Comparison of ENCODE assay signal across 10 cellular contexts in the genomic region with DNA sequence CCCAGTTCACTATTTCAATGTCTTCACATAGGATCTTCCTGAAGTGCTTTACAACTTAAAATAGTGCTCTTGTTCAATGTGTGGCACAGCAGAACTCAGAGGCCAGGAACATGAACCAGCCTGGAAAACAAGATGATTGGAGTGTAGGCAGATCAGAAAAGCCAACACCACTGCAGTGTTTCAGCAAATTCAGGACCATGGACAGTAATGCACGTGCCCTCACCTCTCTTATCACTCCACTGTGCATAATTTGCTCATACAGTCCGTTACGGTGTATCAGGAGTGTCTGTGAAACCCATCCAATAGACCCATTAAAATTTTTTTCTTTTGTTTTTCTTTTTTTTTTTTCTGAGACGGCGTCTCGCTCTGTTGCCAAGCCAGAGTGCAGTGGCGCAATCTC. TPM values are rescaled to one million over a fixed set of nuclear protein-coding genes. Genes with fewer than 3 reads are reported as not detected.
A peak's percentile ranks its signal among the peaks of the same experiment; 100 is the strongest.
DNase-seq lines count a peak whose midpoint lies in the region; ATAC-seq and TF ChIP-seq lines count a peak whose summit lies in the region.
"Had no signal": no experiment of that assay in that cellular context is flagged by ENCODE, and none has a peak within 500 bp of the region (broad histone marks: within the 10 kb centered on the region; RNA-seq: fewer than 3 reads in every experiment).

No MANE protein-coding gene starts in this region.

- H3K4me1 Mint-ChIP-seq in stimulated activated effector memory CD8-positive, alpha-beta T cell treated with anti-CD3 and anti-CD28 coated beads, Interleukin-12 subunit alpha, Interleukin-12 subunit beta, amount 100 ng/mL, for 72 hours = no peaks in the 10 kb centered on the region
- H3K4me1 Mint-ChIP-seq in CD8-positive, alpha-beta T cell (ENCODE audit: low read depth) = no peaks in the 10 kb centered on the region

- POLR2A ChIA-PET in CD8-positive, alpha-beta T cell (lab: Charles Lee) = no interaction called here

- H3K9ac ChIP-seq in Karpas-422 (ENCODE audit: low read length) = no peak overlapping the region

- no peak for TF ChIP-seq CTCF in CD8-positive, alpha-beta T cell (IDR thresholded peaks at IDR 0.05)

- CTCF ChIA-PET in CD8-positive, alpha-beta T cell (lab: Charles Lee) = no interaction called here

- H3K27ac ChIP-seq in Karpas-422 (ENCODE audit: low read length) (no peak overlapping the region), caudate nucleus (ENCODE audit: low read depth, low read length) (no peak overlapping the region)
- H3K27ac ChIP-seq in CD8-positive, alpha-beta T cell (ENCODE audit: low read depth, low read length) = no peak overlapping the region
- H3K27ac ChIP-seq: Peyer's patch had no signal

- peaks cover 4% of the 10 kb centered on the region for H3K9me3 Mint-ChIP-seq in stimulated activated effector memory CD8-positive, alpha-beta T cell treated with anti-CD3 and anti-CD28 coated beads, Interleukin-12 subunit alpha, Interleukin-12 subunit beta, amount 100 ng/mL, for 72 hours
- peaks cover 4% of the 10 kb centered on the region for H3K9me3 Mint-ChIP-seq in CD8-positive, alpha-beta T cell

- H3K4me3 ChIP-seq in Karpas-422 (ENCODE audit: low read length) = no peak overlapping the region
- H3K4me3 ChIP-seq in CD8-positive, alpha-beta T cell (ENCODE audit: low read depth, low read length) = no peak overlapping the region
- H3K4me3 ChIP-seq: Peyer's patch had no signal

- no peaks in the 10 kb centered on the region for H3K36me3 Mint-ChIP-seq in stimulated activated effector memory CD8-positive, alpha-beta T cell treated with anti-CD3 and anti-CD28 coated beads, Interleukin-12 subunit alpha, Interleukin-12 subunit beta, amount 100 ng/mL, for 72 hours
- H3K36me3 Mint-ChIP-seq in CD8-positive, alpha-beta T cell = no peaks in the 10 kb centered on the region
- H3K36me3 Mint-ChIP-seq: natural killer cell treated with Interleukin-12 subunit alpha and Interleukin-12 subunit beta and Interleukin-15 and Interleukin-18, amount 100 ng/mL, for 72 hours had no signal

- no peaks in the 10 kb centered on the region for H3K9me2 ChIP-seq in Karpas-422 (replicated peaks; ENCODE audit: insufficient read depth, low read length)

- H3K27me3 ChIP-seq in Karpas-422 (ENCODE audit: low read length) = no peaks in the 10 kb centered on the region
- no peaks in the 10 kb centered on the region for H3K27me3 ChIP-seq in CD8-positive, alpha-beta T cell (ENCODE audit: insufficient read depth, low read length)
- H3K27me3 ChIP-seq: Peyer's patch had no signal

- H2AFZ ChIP-seq in Karpas-422 (ENCODE audit: low read length) = no peak overlapping the region

- H3K79me2 ChIP-seq in Karpas-422 (ENCODE audit: low read length) = no peaks in the 10 kb centered on the region

- no peaks in the 10 kb centered on the region for H4K20me1 ChIP-seq in Karpas-422 (ENCODE audit: insufficient read depth, low read depth, low read length)

- ATAC-seq in left lobe of liver (peak; percentile 81), HG02763 (IDR thresholded peaks at IDR 0.05; ENCODE audit: unreplicated experiment) (no peak)
- ATAC-seq in stimulated activated effector memory CD8-positive, alpha-beta T cell treated with anti-CD3 and anti-CD28 coated beads, Interleukin-12 subunit alpha, Interleukin-12 subunit beta, amount 100 ng/mL, for 72 hours = no peak
- ATAC-seq in CD8-positive, alpha-beta T cell = no peak
- ATAC-seq: natural killer cell treated with Interleukin-12 subunit alpha and Interleukin-12 subunit beta and Interleukin-15 and Interleukin-18, amount 100 ng/mL, for 72 hours had no signal

- no peaks in the 10 kb centered on the region for H3K4me1 ChIP-seq in Karpas-422 (ENCODE audit: low read length)
- no peaks in the 10 kb centered on the region for H3K4me1 ChIP-seq in CD8-positive, alpha-beta T cell (ENCODE audit: insufficient read depth, low read length)
- H3K4me1 ChIP-seq: Peyer's patch had no signal

- in situ Hi-C loops in Caki2 (cut with HindIII; ENCODE audit: low pct_unique_long_range_greater_than_20kb, low sequenced_read_pairs) = no loop called here

- no peak overlapping the region for H3K4me2 ChIP-seq in Karpas-422 (ENCODE audit: low read depth, low read length, poor library complexity, severe bottlenecking)

- intact Hi-C loops in CD8-positive, alpha-beta T cell (cut with DNase I, micrococcal nuclease) = loop anchor here in 1 of 2 experiments (10.0 kb wide), 1 partner anchor 193 kb away; no protein-coding TSS in a partner anchor

- no peaks in the 10 kb centered on the region for H3K36me3 ChIP-seq in Karpas-422 (ENCODE audit: insufficient read depth, low read length)
- no peaks in the 10 kb centered on the region for H3K36me3 ChIP-seq in CD8-positive, alpha-beta T cell (ENCODE audit: insufficient read depth, low read length)
- H3K36me3 ChIP-seq: Peyer's patch had no signal

- H3K4me3 Mint-ChIP-seq in stimulated activated effector memory CD8-positive, alpha-beta T cell treated with anti-CD3 and anti-CD28 coated beads, Interleukin-12 subunit alpha, Interleukin-12 subunit beta, amount 100 ng/mL, for 72 hours = no peak overlapping the region
- H3K4me3 Mint-ChIP-seq in CD8-positive, alpha-beta T cell = no peak overlapping the region
- H3K4me3 Mint-ChIP-seq: natural killer cell treated with Interleukin-12 subunit alpha and Interleukin-12 subunit beta and Interleukin-15 and Interleukin-18, amount 100 ng/mL, for 72 hours had no signal

- DNase-seq in Caki2 (ENCODE audit: low read depth) (peak; percentile 29), Karpas-422 (peak; percentile 69), amniotic epithelial cell (ENCODE audit: low read depth) (peak; percentile 68), left lobe of liver (ENCODE audit: low spot score) (no peak), caudate nucleus (lab: John Stamatoyannopoulos, UW) (no peak)
- no peak for DNase-seq in stimulated activated effector memory CD8-positive, alpha-beta T cell treated with anti-CD3 and anti-CD28 coated beads, Interleukin-12 subunit alpha, Interleukin-12 subunit beta, amount 100 ng/mL, for 72 hours (ENCODE audit: low spot score in 2 of 2)
- DNase-seq in CD8-positive, alpha-beta T cell = no peak
- DNase-seq: Peyer's patch had no signal

- H3K27ac Mint-ChIP-seq in stimulated activated effector memory CD8-positive, alpha-beta T cell treated with anti-CD3 and anti-CD28 coated beads, Interleukin-12 subunit alpha, Interleukin-12 subunit beta, amount 100 ng/mL, for 72 hours = no peak overlapping the region
- H3K27ac Mint-ChIP-seq in CD8-positive, alpha-beta T cell = no peak overlapping the region
- H3K27ac Mint-ChIP-seq: natural killer cell treated with Interleukin-12 subunit alpha and Interleukin-12 subunit beta and Interleukin-15 and Interleukin-18, amount 100 ng/mL, for 72 hours had no signal

- H3K9me3 ChIP-seq in Karpas-422 (ENCODE audit: low read length) = peaks cover 15% of the 10 kb centered on the region
- H3K9me3 ChIP-seq in CD8-positive, alpha-beta T cell (ENCODE audit: low read length) = no peaks in the 10 kb centered on the region
- H3K9me3 ChIP-seq: Peyer's patch had no signal

- peaks cover 10% of the 10 kb centered on the region for H3K27me3 Mint-ChIP-seq in CD8-positive, alpha-beta T cell (ENCODE audit: low read depth)

RNA-seq across cellular contexts. Expression of a gene that starts 27.6 kb away (rescaled TPM):
- total RNA-seq in Caki2 (2014; rRNA removed; shearing (Covaris generic); ENCODE audit: low replicate concordance) = 29.9 and 33.9 TPM in 2 replicates
- 21.5 and 41.7 TPM in 2 replicates for total RNA-seq in Karpas-422 (2014; rRNA removed; shearing (Covaris generic); ENCODE audit: low replicate concordance)
- 3.1 TPM for total RNA-seq in left lobe of liver
- 1 to 10 TPM; 8.4 to 9.0 TPM for total RNA-seq in CD8-positive, alpha-beta T cell

Comparison
In these comparisons a context has a peak if more than half of its experiments do, and no peak if none do; other contexts are left out.
1. DNase-seq: peak in Caki2 (single experiment), Karpas-422 (single experiment) and amniotic epithelial cell (single experiment); none in left lobe of liver (single experiment), stimulated activated effector memory CD8-positive, alpha-beta T cell treated with anti-CD3 and anti-CD28 coated beads, Interleukin-12 subunit alpha, Interleukin-12 subunit beta, amount 100 ng/mL, for 72 hours (0 of 2), caudate nucleus (0 of 61) and CD8-positive, alpha-beta T cell (0 of 7).